ENCODE assay signal across 8 cellular contexts in genomic region chr14:67532998-67533753, GRCh38. TPM values are rescaled to one million over a fixed set of nuclear protein-coding genes. Genes with fewer than 3 reads are reported as not detected.
DNase-seq lines count a peak whose midpoint lies in the region; ATAC-seq and TF ChIP-seq lines count a peak whose summit lies in the region.

PLEKHH1 (plus strand) TSS chr14:67533290; CDS start chr14:67541868, 8,578 bp downstream.

- peaks cover 0 to 9% (median 3%) of the 10 kb centered on the region in 4 donors for H3K4me1 Mint-ChIP-seq in CD4-positive, CD25-positive, alpha-beta regulatory T cell

- peak; percentile 61 to 73 for ATAC-seq in CD4-positive, CD25-positive, alpha-beta regulatory T cell (ENCODE audit: low read depth in 2 of 2)
- no peak for ATAC-seq in GM19351 (IDR thresholded peaks at IDR 0.05; ENCODE audit: unreplicated experiment)

- H2AFZ ChIP-seq in GM23248 (peak within 1 kb of the TSS; percentile 95), smooth muscle cell (ENCODE audit: low read depth) (peak within 1 kb of the TSS; percentile 99)

- no peaks in the 10 kb centered on the region for H3K36me3 Mint-ChIP-seq in CD4-positive, CD25-positive, alpha-beta regulatory T cell

- H3K9ac ChIP-seq in GM23248 (peak within 1 kb of the TSS; percentile 57), smooth muscle cell (ENCODE audit: low read depth) (peak within 1 kb of the TSS; percentile 76)

- peak in 2 of 3 donors; percentile 16 to 72 for DNase-seq in CD4-positive, CD25-positive, alpha-beta regulatory T cell
- DNase-seq in GM23248 (peak; percentile 87), NCI-H1694 (lab: John Stamatoyannopoulos, UW) (peak; percentile 18), islet precursor cell (peak; percentile 91), smooth muscle cell (lab: John Stamatoyannopoulos, UW; ENCODE audit: unreplicated experiment) (peak; percentile 21)
- DNase-seq in central memory CD4-positive, alpha-beta T cell = peak; percentile 23

- 4 to 6% methylated on average over 38 to 46 of the region's 86 CpGs for WGBS in GM23248 (ENCODE audit: low coverage in 1 of 2, low lambda C conversion rate in 2 of 2, missing lambda C conversion rate in 2 of 2), 2 experiments
- WGBS in smooth muscle cell (ENCODE audit: low lambda C conversion rate) = 2% methylated on average over 51 of the region's 86 CpGs

- H4K20me1 ChIP-seq in GM23248 (ENCODE audit: insufficient read depth) = no peaks in the 10 kb centered on the region
- no peaks in the 10 kb centered on the region for H4K20me1 ChIP-seq in smooth muscle cell (ENCODE audit: low read depth)

- H3K27me3 ChIP-seq in CD4-positive, CD25-positive, alpha-beta regulatory T cell (ENCODE audit: control insufficient read depth, insufficient read depth, low read length) = peaks cover 28% of the 10 kb centered on the region
- H3K27me3 ChIP-seq in GM23248 (replicated peaks; ENCODE audit: insufficient read depth) (peaks cover 12% of the 10 kb centered on the region), smooth muscle cell (ENCODE audit: low read depth) (peaks cover 4% of the 10 kb centered on the region)

- H3K9me3 ChIP-seq in CD4-positive, CD25-positive, alpha-beta regulatory T cell (ENCODE audit: control insufficient read depth in 2 of 2, low read length in 2 of 2) = no peaks in the 10 kb centered on the region
- H3K9me3 ChIP-seq in GM23248 (ENCODE audit: low read depth) = no peaks in the 10 kb centered on the region
- H3K9me3 ChIP-seq in smooth muscle cell (replicated peaks; ENCODE audit: low read depth) = no peaks in the 10 kb centered on the region

- TF ChIP-seq CTCF in WI38 (IDR thresholded peaks at IDR 0.05; ENCODE audit: low read depth, low read length) = no peak
- no peak for TF ChIP-seq CTCF in smooth muscle cell (IDR thresholded peaks at IDR 0.05; ENCODE audit: borderline replicate concordance, insufficient read depth, poor library complexity, severe bottlenecking)

- H3K79me2 ChIP-seq in GM23248 (ENCODE audit: insufficient read depth) = no peaks in the 10 kb centered on the region
- no peaks in the 10 kb centered on the region for H3K79me2 ChIP-seq in smooth muscle cell (ENCODE audit: low read depth)

- no peaks in the 10 kb centered on the region for H3K9me3 Mint-ChIP-seq in CD4-positive, CD25-positive, alpha-beta regulatory T cell

- in situ Hi-C loops in GM23248 (cut with MboI) = no loop called here

- peaks cover 64% of the 10 kb centered on the region for H3K27me3 Mint-ChIP-seq in CD4-positive, CD25-positive, alpha-beta regulatory T cell

- H3F3A ChIP-seq in GM23248 (ENCODE audit: insufficient read depth) (no peaks in the 10 kb centered on the region), smooth muscle cell (ENCODE audit: low read depth) (peaks cover 6% of the 10 kb centered on the region)

- no peaks in the 10 kb centered on the region for H3K9me2 ChIP-seq in GM23248 (ENCODE audit: insufficient read depth)

- H3K4me1 ChIP-seq in CD4-positive, CD25-positive, alpha-beta regulatory T cell (ENCODE audit: control insufficient read depth, insufficient read depth, low read length, poor library complexity, severe bottlenecking) = peaks cover 12% of the 10 kb centered on the region
- H3K4me1 ChIP-seq in GM23248 (ENCODE audit: insufficient read depth) (no peaks in the 10 kb centered on the region), smooth muscle cell (ENCODE audit: low read depth) (no peaks in the 10 kb centered on the region)

- no peaks in the 10 kb centered on the region for H3K36me3 ChIP-seq in CD4-positive, CD25-positive, alpha-beta regulatory T cell (ENCODE audit: control insufficient read depth, insufficient read depth, low read length)
- H3K36me3 ChIP-seq in GM23248 (ENCODE audit: low read depth) = no peaks in the 10 kb centered on the region
- H3K36me3 ChIP-seq in smooth muscle cell (ENCODE audit: low read depth) = no peaks in the 10 kb centered on the region

- no peak within 1 kb of the TSS for H3K27ac ChIP-seq in CD4-positive, CD25-positive, alpha-beta regulatory T cell (ENCODE audit: insufficient read depth, low read length, poor library complexity, severe bottlenecking)
- H3K27ac ChIP-seq in GM23248 = no peak within 1 kb of the TSS
- H3K27ac ChIP-seq in smooth muscle cell (ENCODE audit: low read depth) = no peak within 1 kb of the TSS

- H3K4me2 ChIP-seq in GM23248 (ENCODE audit: unreplicated experiment) = peak within 1 kb of the TSS; percentile 72
- peak within 1 kb of the TSS; percentile 94 for H3K4me2 ChIP-seq in smooth muscle cell

- H3K4me3 Mint-ChIP-seq in CD4-positive, CD25-positive, alpha-beta regulatory T cell = peak within 1 kb of the TSS; percentile 57 to 77 (median 68)

- no peak within 1 kb of the TSS for H3K4me3 ChIP-seq in CD4-positive, CD25-positive, alpha-beta regulatory T cell (ENCODE audit: low read depth, low read length)
- H3K4me3 ChIP-seq in GM23248 (peak within 1 kb of the TSS; percentile 88), WI38 (ENCODE audit: low read depth, low read length) (peak within 1 kb of the TSS; percentile 50), smooth muscle cell (peak within 1 kb of the TSS; percentile 79)

- H3K27ac Mint-ChIP-seq in CD4-positive, CD25-positive, alpha-beta regulatory T cell = no peak within 1 kb of the TSS

RNA-seq across cellular contexts. Expression of gene PLEKHH1, which starts in this region (rescaled TPM):
- total RNA-seq in CD4-positive, CD25-positive, alpha-beta regulatory T cell = 0.15 TPM
- under 1 TPM in 2 of 4 donors, not detected in 2; 0.05 to 0.24 TPM for polyA plus RNA-seq in CD4-positive, CD25-positive, alpha-beta regulatory T cell
- total RNA-seq in GM23248 (2014; rRNA removed; shearing (Covaris generic)) = under 0.01 TPM in 1 of 2 replicates, not detected in the other
- 0.13 TPM in 1 of 2 replicates, not detected in the other for polyA plus RNA-seq in GM23248 (2016; fragmentation: Nextera tagmentation; extraction: Ambion mirVana)
- total RNA-seq in smooth muscle cell = 2.6 and 12.1 TPM in 2 replicates
- polyA plus RNA-seq in smooth muscle cell = 0.88 and 3.8 TPM in 2 replicates

Comparison
In these comparisons a context has a peak if more than half of its experiments do, and no peak if none do; other contexts are left out.
1. Peak in DNase-seq and ATAC-seq in CD4-positive, CD25-positive, alpha-beta regulatory T cell; RNA of the gene not detected or under 1 TPM.
2. Peak in DNase-seq, H3K4me3 ChIP-seq, H3K9ac ChIP-seq and H3K4me2 ChIP-seq in GM23248; RNA of the gene not detected or under 1 TPM.
3. DNase-seq: peak in every context shown above with its lines; median percentile 91 in islet precursor cell; 87 in GM23248; 44 in CD4-positive, CD25-positive, alpha-beta regulatory T cell; 23 in central memory CD4-positive, alpha-beta T cell; 21 in smooth muscle cell; 18 in NCI-H1694.